In genomic region chr11:119338318-119338890, GRCh38 we compare ENCODE assay signal across 1 cellular context.
TF ChIP-seq lines count a peak whose summit lies in the region.

No MANE protein-coding gene starts in this region.

TF ChIP-seq in GM12878, 131 proteins besides CTCF, POLR2A, EP300 and RAD21 (continues in another document):
- no peak for TF ChIP-seq NKRF (conservative IDR thresholded peaks at IDR 0.05)
- TF ChIP-seq RFX5 (IDR thresholded peaks at IDR 0.05; ENCODE audit: low read depth, low read length): no peak
- TF ChIP-seq CHD2 (IDR thresholded peaks at IDR 0.05; ENCODE audit: borderline replicate concordance, low read depth, low read length): no peak
- no peak for TF ChIP-seq TCF12 (IDR thresholded peaks at IDR 0.05; ENCODE audit: low read depth, low read length)
- TF ChIP-seq RUNX3 (IDR thresholded peaks at IDR 0.05; ENCODE audit: low read length): peak; percentile 61
- no peak for TF ChIP-seq ZSCAN29 (IDR thresholded peaks at IDR 0.05)
- TF ChIP-seq POU2F2 (IDR thresholded peaks at IDR 0.05; ENCODE audit: borderline replicate concordance, low read depth, low read length): 0 out of 3 replicates have a peak, but pooled peaks have one; percentile 6
- TF ChIP-seq PML (IDR thresholded peaks at IDR 0.05; ENCODE audit: low read length): no peak
- TF ChIP-seq POLR2AphosphoS2 (IDR thresholded peaks at IDR 0.05; ENCODE audit: low read depth, low read length): no peak
- TF ChIP-seq ZNF207 (IDR thresholded peaks at IDR 0.05; ENCODE audit: borderline replicate concordance): no peak
- no peak for TF ChIP-seq ELK1 (IDR thresholded peaks at IDR 0.05; ENCODE audit: low read depth, low read length)
- TF ChIP-seq IKZF1 (conservative IDR thresholded peaks at IDR 0.05): no peak
- peak; percentile 30 for TF ChIP-seq PBX3 (IDR thresholded peaks at IDR 0.05; ENCODE audit: insufficient replicate concordance, low read depth, low read length)
- 0 out of 4 replicates have a peak, but pooled peaks of 1 of the 2 experiments have one; percentile 12 for TF ChIP-seq IKZF2 (IDR thresholded peaks at IDR 0.05)
- TF ChIP-seq HDGF (IDR thresholded peaks at IDR 0.05): no peak
- TF ChIP-seq, protein P1, sequence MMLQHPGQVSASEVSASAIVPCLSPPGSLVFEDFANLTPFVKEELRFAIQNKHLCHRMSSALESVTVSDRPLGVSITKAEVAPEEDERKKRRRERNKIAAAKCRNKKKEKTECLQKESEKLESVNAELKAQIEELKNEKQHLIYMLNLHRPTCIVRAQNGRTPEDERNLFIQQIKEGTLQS (IDR thresholded peaks at IDR 0.05; ENCODE audit: borderline replicate concordance, extremely low read depth, low read depth, low read length): no peak
- TF ChIP-seq NR2F1 (conservative IDR thresholded peaks at IDR 0.05): no peak
- TF ChIP-seq SMARCA5 (IDR thresholded peaks at IDR 0.05): no peak
- TF ChIP-seq, protein P2, sequence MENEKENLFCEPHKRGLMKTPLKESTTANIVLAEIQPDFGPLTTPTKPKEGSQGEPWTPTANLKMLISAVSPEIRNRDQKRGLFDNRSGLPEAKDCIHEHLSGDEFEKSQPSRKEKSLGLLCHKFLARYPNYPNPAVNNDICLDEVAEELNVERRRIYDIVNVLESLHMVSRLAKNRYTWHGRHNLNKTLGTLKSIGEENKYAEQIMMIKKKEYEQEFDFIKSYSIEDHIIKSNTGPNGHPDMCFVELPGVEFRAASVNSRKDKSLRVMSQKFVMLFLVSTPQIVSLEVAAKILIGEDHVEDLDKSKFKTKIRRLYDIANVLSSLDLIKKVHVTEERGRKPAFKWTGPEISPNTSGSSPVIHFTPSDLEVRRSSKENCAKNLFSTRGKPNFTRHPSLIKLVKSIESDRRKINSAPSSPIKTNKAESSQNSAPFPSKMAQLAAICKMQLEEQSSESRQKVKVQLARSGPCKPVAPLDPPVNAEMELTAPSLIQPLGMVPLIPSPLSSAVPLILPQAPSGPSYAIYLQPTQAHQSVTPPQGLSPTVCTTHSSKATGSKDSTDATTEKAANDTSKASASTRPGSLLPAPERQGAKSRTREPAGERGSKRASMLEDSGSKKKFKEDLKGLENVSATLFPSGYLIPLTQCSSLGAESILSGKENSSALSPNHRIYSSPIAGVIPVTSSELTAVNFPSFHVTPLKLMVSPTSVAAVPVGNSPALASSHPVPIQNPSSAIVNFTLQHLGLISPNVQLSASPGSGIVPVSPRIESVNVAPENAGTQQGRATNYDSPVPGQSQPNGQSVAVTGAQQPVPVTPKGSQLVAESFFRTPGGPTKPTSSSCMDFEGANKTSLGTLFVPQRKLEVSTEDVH (IDR thresholded peaks at IDR 0.05; ENCODE audit: low read depth, partially characterized antibody): peak; percentile 27
- no peak for TF ChIP-seq NRF1 (conservative IDR thresholded peaks at IDR 0.05; ENCODE audit: low read depth, low read length)
- no peak for TF ChIP-seq HDAC2 (IDR thresholded peaks at IDR 0.05)
- TF ChIP-seq BCL11A (IDR thresholded peaks at IDR 0.05; ENCODE audit: low read depth, low read length): no peak
- TF ChIP-seq CREM (IDR thresholded peaks at IDR 0.05; ENCODE audit: low read depth): no peak
- TF ChIP-seq NR2C2 (IDR thresholded peaks at IDR 0.05; ENCODE audit: borderline replicate concordance, control insufficient read depth, insufficient read length, low read depth): no peak
- no peak for TF ChIP-seq SIN3A (IDR thresholded peaks at IDR 0.05; ENCODE audit: low read depth, low read length)
- TF ChIP-seq BACH1 (IDR thresholded peaks at IDR 0.05; ENCODE audit: borderline replicate concordance): no peak
- TF ChIP-seq JUND (IDR thresholded peaks at IDR 0.05; ENCODE audit: low read depth, low read length): no peak
- TF ChIP-seq, protein P3, sequence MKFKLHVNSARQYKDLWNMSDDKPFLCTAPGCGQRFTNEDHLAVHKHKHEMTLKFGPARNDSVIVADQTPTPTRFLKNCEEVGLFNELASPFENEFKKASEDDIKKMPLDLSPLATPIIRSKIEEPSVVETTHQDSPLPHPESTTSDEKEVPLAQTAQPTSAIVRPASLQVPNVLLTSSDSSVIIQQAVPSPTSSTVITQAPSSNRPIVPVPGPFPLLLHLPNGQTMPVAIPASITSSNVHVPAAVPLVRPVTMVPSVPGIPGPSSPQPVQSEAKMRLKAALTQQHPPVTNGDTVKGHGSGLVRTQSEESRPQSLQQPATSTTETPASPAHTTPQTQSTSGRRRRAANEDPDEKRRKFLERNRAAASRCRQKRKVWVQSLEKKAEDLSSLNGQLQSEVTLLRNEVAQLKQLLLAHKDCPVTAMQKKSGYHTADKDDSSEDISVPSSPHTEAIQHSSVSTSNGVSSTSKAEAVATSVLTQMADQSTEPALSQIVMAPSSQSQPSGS (IDR thresholded peaks at IDR 0.05; ENCODE audit: low read length): no peak
- no peak for TF ChIP-seq TCF3 (IDR thresholded peaks at IDR 0.05; ENCODE audit: borderline replicate concordance, insufficient read depth, low read depth, low read length)
- TF ChIP-seq TCF7 (IDR thresholded peaks at IDR 0.05; ENCODE audit: borderline replicate concordance): no peak
- no peak for TF ChIP-seq CBX3 (IDR thresholded peaks at IDR 0.05; ENCODE audit: borderline replicate concordance, low read depth)
- TF ChIP-seq, protein P4, sequence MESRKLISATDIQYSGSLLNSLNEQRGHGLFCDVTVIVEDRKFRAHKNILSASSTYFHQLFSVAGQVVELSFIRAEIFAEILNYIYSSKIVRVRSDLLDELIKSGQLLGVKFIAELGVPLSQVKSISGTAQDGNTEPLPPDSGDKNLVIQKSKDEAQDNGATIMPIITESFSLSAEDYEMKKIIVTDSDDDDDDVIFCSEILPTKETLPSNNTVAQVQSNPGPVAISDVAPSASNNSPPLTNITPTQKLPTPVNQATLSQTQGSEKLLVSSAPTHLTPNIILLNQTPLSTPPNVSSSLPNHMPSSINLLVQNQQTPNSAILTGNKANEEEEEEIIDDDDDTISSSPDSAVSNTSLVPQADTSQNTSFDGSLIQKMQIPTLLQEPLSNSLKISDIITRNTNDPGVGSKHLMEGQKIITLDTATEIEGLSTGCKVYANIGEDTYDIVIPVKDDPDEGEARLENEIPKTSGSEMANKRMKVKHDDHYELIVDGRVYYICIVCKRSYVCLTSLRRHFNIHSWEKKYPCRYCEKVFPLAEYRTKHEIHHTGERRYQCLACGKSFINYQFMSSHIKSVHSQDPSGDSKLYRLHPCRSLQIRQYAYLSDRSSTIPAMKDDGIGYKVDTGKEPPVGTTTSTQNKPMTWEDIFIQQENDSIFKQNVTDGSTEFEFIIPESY (IDR thresholded peaks at IDR 0.05): no peak
- TF ChIP-seq, protein P5, sequence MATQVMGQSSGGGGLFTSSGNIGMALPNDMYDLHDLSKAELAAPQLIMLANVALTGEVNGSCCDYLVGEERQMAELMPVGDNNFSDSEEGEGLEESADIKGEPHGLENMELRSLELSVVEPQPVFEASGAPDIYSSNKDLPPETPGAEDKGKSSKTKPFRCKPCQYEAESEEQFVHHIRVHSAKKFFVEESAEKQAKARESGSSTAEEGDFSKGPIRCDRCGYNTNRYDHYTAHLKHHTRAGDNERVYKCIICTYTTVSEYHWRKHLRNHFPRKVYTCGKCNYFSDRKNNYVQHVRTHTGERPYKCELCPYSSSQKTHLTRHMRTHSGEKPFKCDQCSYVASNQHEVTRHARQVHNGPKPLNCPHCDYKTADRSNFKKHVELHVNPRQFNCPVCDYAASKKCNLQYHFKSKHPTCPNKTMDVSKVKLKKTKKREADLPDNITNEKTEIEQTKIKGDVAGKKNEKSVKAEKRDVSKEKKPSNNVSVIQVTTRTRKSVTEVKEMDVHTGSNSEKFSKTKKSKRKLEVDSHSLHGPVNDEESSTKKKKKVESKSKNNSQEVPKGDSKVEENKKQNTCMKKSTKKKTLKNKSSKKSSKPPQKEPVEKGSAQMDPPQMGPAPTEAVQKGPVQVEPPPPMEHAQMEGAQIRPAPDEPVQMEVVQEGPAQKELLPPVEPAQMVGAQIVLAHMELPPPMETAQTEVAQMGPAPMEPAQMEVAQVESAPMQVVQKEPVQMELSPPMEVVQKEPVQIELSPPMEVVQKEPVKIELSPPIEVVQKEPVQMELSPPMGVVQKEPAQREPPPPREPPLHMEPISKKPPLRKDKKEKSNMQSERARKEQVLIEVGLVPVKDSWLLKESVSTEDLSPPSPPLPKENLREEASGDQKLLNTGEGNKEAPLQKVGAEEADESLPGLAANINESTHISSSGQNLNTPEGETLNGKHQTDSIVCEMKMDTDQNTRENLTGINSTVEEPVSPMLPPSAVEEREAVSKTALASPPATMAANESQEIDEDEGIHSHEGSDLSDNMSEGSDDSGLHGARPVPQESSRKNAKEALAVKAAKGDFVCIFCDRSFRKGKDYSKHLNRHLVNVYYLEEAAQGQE (IDR thresholded peaks at IDR 0.05; ENCODE audit: low read depth, low read length): no peak
- TF ChIP-seq ZNF274 (IDR thresholded peaks at IDR 0.05; ENCODE audit: insufficient read depth, insufficient read length): no peak
- TF ChIP-seq GATAD2B (conservative IDR thresholded peaks at IDR 0.05; ENCODE audit: low read depth): no peak
- TF ChIP-seq E2F4 (IDR thresholded peaks at IDR 0.05; ENCODE audit: low read depth, low read length): no peak
- TF ChIP-seq SUZ12 (IDR thresholded peaks at IDR 0.05; ENCODE audit: unreplicated experiment): no peak
- TF ChIP-seq BHLHE40 (IDR thresholded peaks at IDR 0.05; ENCODE audit: borderline replicate concordance in 1 of 2, low read depth in 2 of 2, low read length in 1 of 2): 0 out of 4 replicates have a peak, but pooled peaks of 1 of the 2 experiments have one; percentile 24
- no peak for TF ChIP-seq RCOR1 (conservative IDR thresholded peaks at IDR 0.05; ENCODE audit: low read depth, low read length)
- no peak for TF ChIP-seq GABPA (IDR thresholded peaks at IDR 0.05; ENCODE audit: low read depth)
- no peak for TF ChIP-seq NFXL1 (IDR thresholded peaks at IDR 0.05; ENCODE audit: borderline replicate concordance)
- TF ChIP-seq, protein P6, sequence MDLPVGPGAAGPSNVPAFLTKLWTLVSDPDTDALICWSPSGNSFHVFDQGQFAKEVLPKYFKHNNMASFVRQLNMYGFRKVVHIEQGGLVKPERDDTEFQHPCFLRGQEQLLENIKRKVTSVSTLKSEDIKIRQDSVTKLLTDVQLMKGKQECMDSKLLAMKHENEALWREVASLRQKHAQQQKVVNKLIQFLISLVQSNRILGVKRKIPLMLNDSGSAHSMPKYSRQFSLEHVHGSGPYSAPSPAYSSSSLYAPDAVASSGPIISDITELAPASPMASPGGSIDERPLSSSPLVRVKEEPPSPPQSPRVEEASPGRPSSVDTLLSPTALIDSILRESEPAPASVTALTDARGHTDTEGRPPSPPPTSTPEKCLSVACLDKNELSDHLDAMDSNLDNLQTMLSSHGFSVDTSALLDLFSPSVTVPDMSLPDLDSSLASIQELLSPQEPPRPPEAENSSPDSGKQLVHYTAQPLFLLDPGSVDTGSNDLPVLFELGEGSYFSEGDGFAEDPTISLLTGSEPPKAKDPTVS (IDR thresholded peaks at IDR 0.05; ENCODE audit: low read depth, low read length): no peak
- TF ChIP-seq, protein P7, sequence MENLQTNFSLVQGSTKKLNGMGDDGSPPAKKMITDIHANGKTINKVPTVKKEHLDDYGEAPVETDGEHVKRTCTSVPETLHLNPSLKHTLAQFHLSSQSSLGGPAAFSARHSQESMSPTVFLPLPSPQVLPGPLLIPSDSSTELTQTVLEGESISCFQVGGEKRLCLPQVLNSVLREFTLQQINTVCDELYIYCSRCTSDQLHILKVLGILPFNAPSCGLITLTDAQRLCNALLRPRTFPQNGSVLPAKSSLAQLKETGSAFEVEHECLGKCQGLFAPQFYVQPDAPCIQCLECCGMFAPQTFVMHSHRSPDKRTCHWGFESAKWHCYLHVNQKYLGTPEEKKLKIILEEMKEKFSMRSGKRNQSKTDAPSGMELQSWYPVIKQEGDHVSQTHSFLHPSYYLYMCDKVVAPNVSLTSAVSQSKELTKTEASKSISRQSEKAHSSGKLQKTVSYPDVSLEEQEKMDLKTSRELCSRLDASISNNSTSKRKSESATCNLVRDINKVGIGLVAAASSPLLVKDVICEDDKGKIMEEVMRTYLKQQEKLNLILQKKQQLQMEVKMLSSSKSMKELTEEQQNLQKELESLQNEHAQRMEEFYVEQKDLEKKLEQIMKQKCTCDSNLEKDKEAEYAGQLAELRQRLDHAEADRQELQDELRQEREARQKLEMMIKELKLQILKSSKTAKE (IDR thresholded peaks at IDR 0.05; ENCODE audit: low read depth, poor library complexity, severe bottlenecking): no peak
- TF ChIP-seq TBL1XR1 (IDR thresholded peaks at IDR 0.05; ENCODE audit: low read depth, low read length): no peak
- TF ChIP-seq EED (IDR thresholded peaks at IDR 0.05; ENCODE audit: low read depth): no peak
